In the genomic region with DNA sequence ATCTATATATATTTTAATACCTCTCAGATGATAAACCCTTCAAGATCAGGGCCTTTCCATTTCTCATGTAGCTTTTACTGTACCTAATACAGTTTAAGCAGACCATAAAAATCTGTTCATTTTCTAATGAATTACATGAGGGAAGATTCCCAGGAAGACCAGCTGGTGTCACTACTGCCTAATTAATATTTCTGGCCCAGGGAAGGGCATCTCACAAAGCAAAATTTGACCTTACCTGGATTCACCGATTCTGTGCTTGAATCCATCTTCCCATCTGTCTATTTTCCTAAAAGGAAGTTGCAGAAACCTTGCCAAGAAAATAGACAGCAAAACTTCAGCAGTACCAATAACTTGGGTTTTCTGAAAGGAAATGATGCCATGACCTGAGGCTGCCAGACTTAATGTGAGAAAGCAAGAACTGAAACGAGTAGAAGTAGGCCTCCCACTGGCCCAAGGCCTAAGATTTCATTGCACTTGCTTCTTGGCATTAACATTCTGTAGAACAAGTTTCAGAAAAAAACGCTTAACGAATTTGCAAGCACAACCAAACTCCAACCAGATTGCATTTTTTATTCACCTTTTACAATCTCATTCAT, we compare ENCODE assay signal across 8 cellular contexts.
DNase-seq lines count a peak whose midpoint lies in the region; ATAC-seq and TF ChIP-seq lines count a peak whose summit lies in the region.

No MANE protein-coding gene starts in this region.

- WGBS in heart right ventricle, 2 donors, result 55 to 57% methylated on average over 4 of the region's 4 CpGs
- WGBS in gastroesophageal sphincter (ENCODE audit: low coverage in 1 of 2), 2 donors, result 51 to 54% methylated on average over 4 of the region's 4 CpGs
- WGBS in stomach, 5 donors, result 47 to 59% (median 54%) methylated on average over 4 of the region's 4 CpGs

- H3K4me3 ChIP-seq in heart right ventricle (no peak overlapping the region), gastroesophageal sphincter (no peak overlapping the region), stomach (no peak overlapping the region)

- peak; percentile 12 to 75 (median 57) for TF ChIP-seq CTCF in heart right ventricle (IDR thresholded peaks at IDR 0.05)
- TF ChIP-seq CTCF in gastroesophageal sphincter (IDR thresholded peaks at IDR 0.05), result peak in 3 of 4 experiments; percentile 43 to 71 (median 49)
- TF ChIP-seq CTCF in stomach (IDR thresholded peaks at IDR 0.05), result peak in 5 of 7 experiments; percentile 6 to 44 (median 29)

- intact Hi-C loops in heart right ventricle (cut with DNase I), result loop anchor here in 9 of 10 donors (2.0 to 10.0 kb wide), 9 partner anchors 102 to 362 kb away; a partner anchor contains a TSS
- intact Hi-C loops in Right ventricle myocardium inferior (cut with DNase I), result loop anchor here (2.0 kb wide), 1 partner anchor 258 kb away; no protein-coding TSS in a partner anchor
- intact Hi-C loops in stomach (cut with DNase I; ENCODE audit: low total_unique reads), result no loop called here

- H3K27me3 ChIP-seq in heart right ventricle, result peaks cover 0 to 3% (median 0%) of the 10 kb centered on the region in 7 donors
- H3K27me3 ChIP-seq in gastroesophageal sphincter, result no peaks in the 10 kb centered on the region
- no peaks in the 10 kb centered on the region for H3K27me3 ChIP-seq in stomach

- H3K4me1 ChIP-seq in heart right ventricle (no peaks in the 10 kb centered on the region), gastroesophageal sphincter (no peaks in the 10 kb centered on the region), stomach (no peaks in the 10 kb centered on the region)

- no peak for DNase-seq in heart right ventricle
- no peak for DNase-seq in Right ventricle myocardium inferior (ENCODE audit: missing footprints)
- peak; percentile 10 for DNase-seq in RPMI8226
- DNase-seq in stomach, result no peak

- H3K27ac ChIP-seq in heart right ventricle, result no peak overlapping the region
- no peak overlapping the region for H3K27ac ChIP-seq in gastroesophageal sphincter
- H3K27ac ChIP-seq in stomach, result no peak overlapping the region

- ATAC-seq in heart right ventricle (peak in 3 of 8 donors; percentile 34 to 50 (median 47)), Right ventricle myocardium inferior (no peak), HG02885 (IDR thresholded peaks at IDR 0.05; ENCODE audit: poor library complexity, unreplicated experiment) (peak; percentile 73), gastroesophageal sphincter (no peak), GM18520 (IDR thresholded peaks at IDR 0.05; ENCODE audit: unreplicated experiment) (no peak), GM19395 (IDR thresholded peaks at IDR 0.05; ENCODE audit: unreplicated experiment) (no peak)

- no peaks in the 10 kb centered on the region for H3K9me3 ChIP-seq in heart right ventricle
- no peaks in the 10 kb centered on the region for H3K9me3 ChIP-seq in gastroesophageal sphincter
- no peaks in the 10 kb centered on the region for H3K9me3 ChIP-seq in stomach

- H3K36me3 ChIP-seq in heart right ventricle, result no peaks in the 10 kb centered on the region
- H3K36me3 ChIP-seq in gastroesophageal sphincter, result no peaks in the 10 kb centered on the region
- no peaks in the 10 kb centered on the region for H3K36me3 ChIP-seq in stomach

- TF ChIP-seq EP300 in gastroesophageal sphincter (IDR thresholded peaks at IDR 0.05) (no peak), stomach (IDR thresholded peaks at IDR 0.05) (no peak)

- TF ChIP-seq POLR2A in gastroesophageal sphincter (IDR thresholded peaks at IDR 0.05) (no peak), stomach (IDR thresholded peaks at IDR 0.05) (no peak)
